Comparison of ENCODE assay signal across 2 cellular contexts in the genomic region with DNA sequence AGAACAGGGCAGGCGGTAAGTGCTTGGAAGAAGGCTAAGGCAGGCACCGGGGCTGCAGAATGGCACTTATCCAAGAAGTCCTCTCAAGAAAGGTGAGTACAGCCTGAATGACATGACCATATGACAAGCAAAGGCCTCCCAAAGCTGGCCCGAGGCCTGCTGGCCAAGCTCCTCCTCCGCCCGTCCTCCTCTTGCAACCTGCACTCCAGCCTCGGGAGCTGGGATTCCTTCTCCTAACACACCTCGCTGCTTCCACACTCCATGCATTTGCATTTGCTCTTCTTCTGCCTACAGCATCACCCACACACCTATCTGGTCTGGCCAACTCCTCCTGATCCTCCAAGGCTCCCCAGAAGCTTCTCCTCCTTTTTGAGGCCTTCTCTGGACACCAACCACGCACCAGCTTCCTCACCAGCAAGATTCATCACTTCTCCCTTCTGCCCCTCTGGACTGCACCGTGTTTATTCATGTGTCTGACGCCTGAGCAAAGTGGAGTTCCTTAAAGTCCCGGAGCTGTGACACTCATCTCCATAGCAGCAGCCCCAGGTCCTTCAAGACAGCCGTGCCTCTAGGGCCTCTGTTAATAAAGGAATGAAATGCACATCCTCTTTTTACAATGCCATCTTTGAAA.
TF ChIP-seq lines count a peak whose summit lies in the region.

No MANE protein-coding gene starts in this region.

TF ChIP-seq in SK-N-SH, 30 proteins besides CTCF, POLR2A, EP300 and RAD21 (continued from another document):
- TF ChIP-seq FOSL2 (IDR thresholded peaks at IDR 0.05; ENCODE audit: borderline replicate concordance, low read depth) = no peak
- no peak for TF ChIP-seq FOXJ3 (CRISPR knock-in tag; IDR thresholded peaks at IDR 0.05)
- TF ChIP-seq RXRA (IDR thresholded peaks at IDR 0.05; ENCODE audit: borderline replicate concordance, low read depth) = no peak
- no peak for TF ChIP-seq FOXM1 (IDR thresholded peaks at IDR 0.05; ENCODE audit: low read depth)
- no peak for TF ChIP-seq RCOR1 (IDR thresholded peaks at IDR 0.05; ENCODE audit: low read length)
- no peak for TF ChIP-seq JUND (IDR thresholded peaks at IDR 0.05)
- TF ChIP-seq SIN3A (IDR thresholded peaks at IDR 0.05; ENCODE audit: borderline replicate concordance, low read depth, low read length) = no peak
- TF ChIP-seq, protein P1, sequence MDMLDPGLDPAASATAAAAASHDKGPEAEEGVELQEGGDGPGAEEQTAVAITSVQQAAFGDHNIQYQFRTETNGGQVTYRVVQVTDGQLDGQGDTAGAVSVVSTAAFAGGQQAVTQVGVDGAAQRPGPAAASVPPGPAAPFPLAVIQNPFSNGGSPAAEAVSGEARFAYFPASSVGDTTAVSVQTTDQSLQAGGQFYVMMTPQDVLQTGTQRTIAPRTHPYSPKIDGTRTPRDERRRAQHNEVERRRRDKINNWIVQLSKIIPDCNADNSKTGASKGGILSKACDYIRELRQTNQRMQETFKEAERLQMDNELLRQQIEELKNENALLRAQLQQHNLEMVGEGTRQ (IDR thresholded peaks at IDR 0.05; ENCODE audit: borderline replicate concordance, low read depth, low read length) = no peak

TF ChIP-seq in SK-N-SH treated with all-trans-retinoic acid at 6 μM for 48 hours, 23 proteins besides CTCF, POLR2A, EP300 and RAD21 (continued from another document):
- no peak for TF ChIP-seq PPARA (CRISPR knock-in tag; IDR thresholded peaks at IDR 0.05; ENCODE audit: borderline replicate concordance)
- TF ChIP-seq, protein P2, sequence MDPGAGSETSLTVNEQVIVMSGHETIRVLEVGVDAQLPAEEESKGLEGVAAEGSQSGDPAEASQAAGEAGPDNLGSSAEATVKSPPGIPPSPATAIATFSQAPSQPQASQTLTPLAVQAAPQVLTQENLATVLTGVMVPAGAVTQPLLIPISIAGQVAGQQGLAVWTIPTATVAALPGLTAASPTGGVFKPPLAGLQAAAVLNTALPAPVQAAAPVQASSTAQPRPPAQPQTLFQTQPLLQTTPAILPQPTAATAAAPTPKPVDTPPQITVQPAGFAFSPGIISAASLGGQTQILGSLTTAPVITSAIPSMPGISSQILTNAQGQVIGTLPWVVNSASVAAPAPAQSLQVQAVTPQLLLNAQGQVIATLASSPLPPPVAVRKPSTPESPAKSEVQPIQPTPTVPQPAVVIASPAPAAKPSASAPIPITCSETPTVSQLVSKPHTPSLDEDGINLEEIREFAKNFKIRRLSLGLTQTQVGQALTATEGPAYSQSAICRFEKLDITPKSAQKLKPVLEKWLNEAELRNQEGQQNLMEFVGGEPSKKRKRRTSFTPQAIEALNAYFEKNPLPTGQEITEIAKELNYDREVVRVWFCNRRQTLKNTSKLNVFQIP (CRISPR knock-in tag; IDR thresholded peaks at IDR 0.05; ENCODE audit: borderline replicate concordance, low read depth) = no peak
- no peak for TF ChIP-seq ZFP3 (CRISPR knock-in tag; IDR thresholded peaks at IDR 0.05)
- TF ChIP-seq ARNTL (CRISPR knock-in tag; IDR thresholded peaks at IDR 0.05; ENCODE audit: borderline replicate concordance, low read depth) = no peak
- no peak for TF ChIP-seq SNAI2 (CRISPR knock-in tag; IDR thresholded peaks at IDR 0.05)
- TF ChIP-seq TCF4 (CRISPR knock-in tag; IDR thresholded peaks at IDR 0.05; ENCODE audit: borderline replicate concordance) = no peak
- no peak for TF ChIP-seq ESRRG (CRISPR knock-in tag; IDR thresholded peaks at IDR 0.05)
- TF ChIP-seq OSR1 (CRISPR knock-in tag; IDR thresholded peaks at IDR 0.05) = no peak
- no peak for TF ChIP-seq BACH2 (CRISPR knock-in tag; IDR thresholded peaks at IDR 0.05; ENCODE audit: borderline replicate concordance)
- no peak for TF ChIP-seq ZNF70 (CRISPR knock-in tag; IDR thresholded peaks at IDR 0.05)
- no peak for TF ChIP-seq ZNF565 (CRISPR knock-in tag; conservative IDR thresholded peaks at IDR 0.05; ENCODE audit: low read depth)
- TF ChIP-seq ZC3H10 (CRISPR knock-in tag; IDR thresholded peaks at IDR 0.05) = no peak
TF ChIP-seq in SK-N-SH treated with all-trans-retinoic acid at 6 μM for 48 hours: peak in this region for 0.
